1 cellular context compared by ENCODE assay signal in the genomic region with DNA sequence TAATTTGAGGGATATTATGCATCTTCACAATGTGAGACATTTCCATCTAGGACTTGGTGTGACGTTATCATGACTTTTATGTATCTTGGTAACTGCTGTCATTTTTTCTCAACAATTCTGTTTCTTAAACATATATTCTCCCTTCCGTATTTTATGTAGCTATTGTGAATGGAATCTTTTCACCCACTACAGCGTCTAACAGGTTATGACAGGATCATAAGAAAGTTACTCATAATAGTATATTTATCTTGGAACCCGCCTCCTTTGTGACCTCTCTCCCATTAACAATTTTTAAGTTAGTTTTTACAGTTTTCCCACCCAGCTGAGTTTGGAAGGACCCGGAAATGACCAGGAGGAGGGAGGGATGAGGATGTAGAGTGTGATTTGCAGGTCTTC.
TF ChIP-seq lines count a peak whose summit lies in the region.

No MANE protein-coding gene starts in this region.

TF ChIP-seq in IMR-90, 13 proteins besides CTCF, POLR2A, EP300 and RAD21 (continued from another document):
- TF ChIP-seq, protein P1, sequence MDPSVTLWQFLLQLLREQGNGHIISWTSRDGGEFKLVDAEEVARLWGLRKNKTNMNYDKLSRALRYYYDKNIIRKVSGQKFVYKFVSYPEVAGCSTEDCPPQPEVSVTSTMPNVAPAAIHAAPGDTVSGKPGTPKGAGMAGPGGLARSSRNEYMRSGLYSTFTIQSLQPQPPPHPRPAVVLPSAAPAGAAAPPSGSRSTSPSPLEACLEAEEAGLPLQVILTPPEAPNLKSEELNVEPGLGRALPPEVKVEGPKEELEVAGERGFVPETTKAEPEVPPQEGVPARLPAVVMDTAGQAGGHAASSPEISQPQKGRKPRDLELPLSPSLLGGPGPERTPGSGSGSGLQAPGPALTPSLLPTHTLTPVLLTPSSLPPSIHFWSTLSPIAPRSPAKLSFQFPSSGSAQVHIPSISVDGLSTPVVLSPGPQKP (IDR thresholded peaks at IDR 0.05; ENCODE audit: borderline replicate concordance, low read depth, low read length): no peak
